ENCODE assay signal across 1 cellular context in the genomic region with DNA sequence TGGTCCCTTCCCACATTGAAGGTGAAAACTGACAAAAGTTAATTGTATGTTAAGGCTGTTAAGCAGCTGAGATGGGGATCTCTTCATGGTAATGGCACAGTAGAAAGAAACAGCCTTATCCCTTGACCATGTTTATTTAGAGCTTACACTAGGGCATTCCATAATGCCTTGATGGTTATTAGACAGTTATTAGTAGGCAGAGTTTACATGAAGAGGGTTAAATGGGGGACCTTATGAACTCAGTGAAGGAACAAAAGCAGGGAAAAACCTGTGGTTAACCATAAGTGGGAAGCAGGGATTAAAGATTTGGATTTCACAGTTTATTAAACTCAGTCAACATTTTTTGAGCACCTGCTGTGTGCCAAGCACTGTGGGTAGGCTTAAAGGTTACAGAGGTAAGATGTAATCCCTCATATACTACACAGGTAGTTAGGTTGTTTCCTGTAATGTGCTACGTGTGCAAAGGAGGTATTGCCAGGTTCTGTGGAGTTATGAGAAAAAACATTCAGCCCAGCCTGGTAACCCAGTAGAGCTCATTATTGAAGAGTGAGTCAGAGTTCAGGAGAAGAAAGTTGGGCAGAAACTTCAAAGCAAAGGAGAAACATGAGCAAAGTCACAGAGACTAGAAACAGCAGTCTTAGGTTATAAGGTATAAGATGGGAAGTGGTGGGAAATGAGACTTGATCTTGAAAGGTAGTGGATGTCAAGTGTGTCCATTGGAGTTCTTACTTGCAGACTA.
TF ChIP-seq lines count a peak whose summit lies in the region.

No MANE protein-coding gene starts in this region.

TF ChIP-seq in IMR-90, 13 proteins besides CTCF, POLR2A, EP300 and RAD21:
- TF ChIP-seq RCOR1 (IDR thresholded peaks at IDR 0.05; ENCODE audit: insufficient replicate concordance, low read length), result no peak
- TF ChIP-seq, protein P1, sequence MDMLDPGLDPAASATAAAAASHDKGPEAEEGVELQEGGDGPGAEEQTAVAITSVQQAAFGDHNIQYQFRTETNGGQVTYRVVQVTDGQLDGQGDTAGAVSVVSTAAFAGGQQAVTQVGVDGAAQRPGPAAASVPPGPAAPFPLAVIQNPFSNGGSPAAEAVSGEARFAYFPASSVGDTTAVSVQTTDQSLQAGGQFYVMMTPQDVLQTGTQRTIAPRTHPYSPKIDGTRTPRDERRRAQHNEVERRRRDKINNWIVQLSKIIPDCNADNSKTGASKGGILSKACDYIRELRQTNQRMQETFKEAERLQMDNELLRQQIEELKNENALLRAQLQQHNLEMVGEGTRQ (IDR thresholded peaks at IDR 0.05; ENCODE audit: low read depth, low read length), result no peak
- no peak for TF ChIP-seq MXI1 (IDR thresholded peaks at IDR 0.05; ENCODE audit: borderline replicate concordance, low read depth, low read length)
- no peak for TF ChIP-seq BHLHE40 (IDR thresholded peaks at IDR 0.05; ENCODE audit: low read depth, low read length)
- no peak for TF ChIP-seq NFE2L2 (IDR thresholded peaks at IDR 0.05; ENCODE audit: low read depth, low read length)
- no peak for TF ChIP-seq SMC3 (IDR thresholded peaks at IDR 0.05; ENCODE audit: low read depth, low read length)
- TF ChIP-seq FOS (IDR thresholded peaks at IDR 0.05; ENCODE audit: low read depth, low read length), result no peak
- TF ChIP-seq CEBPB (IDR thresholded peaks at IDR 0.05; ENCODE audit: low read depth, low read length), result no peak
- TF ChIP-seq, protein P2, sequence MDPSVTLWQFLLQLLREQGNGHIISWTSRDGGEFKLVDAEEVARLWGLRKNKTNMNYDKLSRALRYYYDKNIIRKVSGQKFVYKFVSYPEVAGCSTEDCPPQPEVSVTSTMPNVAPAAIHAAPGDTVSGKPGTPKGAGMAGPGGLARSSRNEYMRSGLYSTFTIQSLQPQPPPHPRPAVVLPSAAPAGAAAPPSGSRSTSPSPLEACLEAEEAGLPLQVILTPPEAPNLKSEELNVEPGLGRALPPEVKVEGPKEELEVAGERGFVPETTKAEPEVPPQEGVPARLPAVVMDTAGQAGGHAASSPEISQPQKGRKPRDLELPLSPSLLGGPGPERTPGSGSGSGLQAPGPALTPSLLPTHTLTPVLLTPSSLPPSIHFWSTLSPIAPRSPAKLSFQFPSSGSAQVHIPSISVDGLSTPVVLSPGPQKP (IDR thresholded peaks at IDR 0.05; ENCODE audit: borderline replicate concordance, low read depth, low read length), result no peak
- TF ChIP-seq MAFK (IDR thresholded peaks at IDR 0.05; ENCODE audit: low read depth, low read length), result no peak
- TF ChIP-seq MAZ (IDR thresholded peaks at IDR 0.05; ENCODE audit: borderline replicate concordance, low read depth, low read length), result no peak
- TF ChIP-seq CHD1 (IDR thresholded peaks at IDR 0.05; ENCODE audit: low read depth, low read length), result no peak
- no peak for TF ChIP-seq RFX5 (IDR thresholded peaks at IDR 0.05; ENCODE audit: low read depth, low read length)
